Comparison of ENCODE assay signal across 8 cellular contexts in genomic region chr16:19375561-19376158, GRCh38. TPM values are rescaled to one million over a fixed set of nuclear protein-coding genes. Genes with fewer than 3 reads are reported as not detected.
A peak's percentile ranks its signal among the peaks of the same experiment; 100 is the strongest.
DNase-seq lines count a peak whose midpoint lies in the region; ATAC-seq and TF ChIP-seq lines count a peak whose summit lies in the region.

No MANE protein-coding gene starts in this region.

- ATAC-seq in psoas muscle (peak in 2 of 4 donors; percentile 59 to 72), HG02759 (IDR thresholded peaks at IDR 0.05; ENCODE audit: unreplicated experiment) (no peak)

- WGBS in psoas muscle, 3 donors: 36 to 37% (median 36%) methylated on average over 4 of the region's 4 CpGs

- H3K27me3 ChIP-seq in psoas muscle (ENCODE audit: insufficient read depth in 3 of 3, low read length in 2 of 3): no peaks in the 10 kb centered on the region

- peak; percentile 68; the same call in 1 of the 2 replicates for TF ChIP-seq CTCF in GM12875 (IDR thresholded peaks at IDR 0.05; ENCODE audit: borderline replicate concordance, insufficient read depth, low read depth, low read length)
- peak; percentile 88 for TF ChIP-seq CTCF in psoas muscle (IDR thresholded peaks at IDR 0.05)

- no peaks in the 10 kb centered on the region for H3K9me3 ChIP-seq in psoas muscle

- no peaks in the 10 kb centered on the region for H3K36me3 ChIP-seq in psoas muscle (ENCODE audit: insufficient read depth in 1 of 2, low read depth in 1 of 2)

- H3K4me1 ChIP-seq in psoas muscle: no peaks in the 10 kb centered on the region

- H3K27ac ChIP-seq in psoas muscle: no peak overlapping the region

- H3K4me3 ChIP-seq in GM12875 (ENCODE audit: low read depth, low read length): no peak overlapping the region
- no peak overlapping the region for H3K4me3 ChIP-seq in psoas muscle

- intact Hi-C loops in psoas muscle (cut with DNase I): loop anchor here (1.0 to 10.0 kb wide), 5 partner anchors 201 to 391 kb away; partner anchors contain the start of genes TMC7 (in 2 of the 2) and SYT17 (in 1 of the 2)
- intact Hi-C loops in posterior vena cava (cut with DNase I): loop anchor here (2.0 to 10.0 kb wide), 3 partner anchors 211 to 391 kb away; partner anchors contain the start of genes SYT17 (in 1 of the 2) and TMC7 (in 1 of the 2)

- DNase-seq in AG08395 (ENCODE audit: low spot score): peak; percentile 70
- peak; percentile 61 for DNase-seq in NCI-H2196 (lab: John Stamatoyannopoulos, UW; ENCODE audit: unreplicated experiment)
- peak; percentile 3 for DNase-seq in activated CD8-positive, alpha-beta memory T cell treated with anti-CD3 and anti-CD28 coated beads, Interleukin-2, amount 50 U/mL, for 24 hours (ENCODE audit: extremely low read depth)
- peak; percentile 51 for DNase-seq in glomerular endothelial cell (ENCODE audit: extremely low read depth, low read depth, low spot score)
- peak in 1 of 2 donors; percentile 16 for DNase-seq in psoas muscle
- no peak for DNase-seq in posterior vena cava (ENCODE audit: low spot score)

RNA-seq across cellular contexts. Expression of gene TMC5, which starts 42.0 kb away (rescaled TPM):
- total RNA-seq in glomerular endothelial cell: not detected in 2 replicates
- total RNA-seq in psoas muscle: not detected
- under 1 TPM in 2 of 3 donors, not detected in 1; 0.01 to 0.04 TPM for polyA plus RNA-seq in psoas muscle
- 1 to 10 TPM; 1.1 to 3.4 TPM for total RNA-seq in posterior vena cava
